In the genomic region with DNA sequence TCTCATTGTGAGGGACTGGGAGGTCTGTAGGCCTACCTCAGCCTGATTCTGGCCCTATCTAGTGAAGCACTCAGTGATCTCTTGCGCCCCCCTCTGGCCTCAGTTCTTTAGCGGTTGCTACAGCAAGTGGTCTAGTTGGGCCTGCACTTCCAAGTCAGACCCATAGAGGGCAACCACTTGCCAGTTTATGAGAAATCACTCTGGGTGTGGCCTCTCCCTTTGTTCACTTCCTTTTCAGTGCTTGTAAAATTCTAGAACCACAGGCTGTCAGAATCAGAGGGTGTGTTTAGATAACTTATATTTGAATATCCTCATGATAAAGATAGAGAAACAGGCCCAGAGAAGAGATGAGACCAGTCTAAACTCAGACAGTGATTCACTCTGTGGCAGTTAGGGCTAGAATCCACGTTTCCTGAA, we compare ENCODE assay signal across 8 cellular contexts.
A peak's percentile ranks its signal among the peaks of the same experiment; 100 is the strongest.
DNase-seq lines count a peak whose midpoint lies in the region; ATAC-seq, FAIRE-seq and TF ChIP-seq lines count a peak whose summit lies in the region.

No MANE protein-coding gene starts in this region.

- H3K79me2 ChIP-seq in endothelial cell of umbilical vein (ENCODE audit: control insufficient read depth, insufficient read depth, low read length) = peaks cover 7% of the 10 kb centered on the region

- no peaks in the 10 kb centered on the region for H3K9me3 ChIP-seq in NT2/D1 (ENCODE audit: insufficient read depth, low read length)
- no peaks in the 10 kb centered on the region for H3K9me3 ChIP-seq in endothelial cell of umbilical vein (replicated peaks; ENCODE audit: control insufficient read depth, insufficient read depth, low read length)
- no peaks in the 10 kb centered on the region for H3K9me3 ChIP-seq in mucosa of descending colon

- CTCF ChIA-PET in endothelial cell of umbilical vein (lab: Charles Lee) = interaction anchor here (1.0 to 1.6 kb wide), 5 partner anchors 78 to 140 kb away, joined by 3 to 15 read pairs (median 6); no protein-coding TSS in a partner anchor

- no peaks in the 10 kb centered on the region for H3K27me3 ChIP-seq in NT2/D1 (ENCODE audit: insufficient read depth, insufficient read length)
- H3K27me3 ChIP-seq in endothelial cell of umbilical vein (ENCODE audit: control insufficient read depth in 2 of 2, insufficient read depth in 2 of 2, low read length in 2 of 2) = no peaks in the 10 kb centered on the region

- TF ChIP-seq CTCF in GM20000 (IDR thresholded peaks at IDR 0.05; ENCODE audit: extremely low read depth, missing control alignments) (peak; percentile 88), endothelial cell of umbilical vein (IDR thresholded peaks at IDR 0.05; ENCODE audit: extremely low read depth in 1 of 2, insufficient read depth in 1 of 2, low read depth in 1 of 2, low read length in 2 of 2) (peak; percentile 88 to 98), mucosa of descending colon (IDR thresholded peaks at IDR 0.05) (peak; percentile 86)

- no peaks in the 10 kb centered on the region for H4K20me1 ChIP-seq in endothelial cell of umbilical vein (replicated peaks; ENCODE audit: control insufficient read depth, extremely low read depth, insufficient read depth, low read length)

- H3K9me1 ChIP-seq in endothelial cell of umbilical vein (replicated peaks; ENCODE audit: control insufficient read depth, extremely low read depth, insufficient read depth, low read length) = no peaks in the 10 kb centered on the region

- intact Hi-C loops in endothelial cell of umbilical vein (cut with micrococcal nuclease) = loop anchor here (1.0 to 5.0 kb wide), 6 partner anchors 72 to 392 kb away; partner anchors contain the start of gene MSN
- intact Hi-C loops in mucosa of descending colon (cut with DNase I, micrococcal nuclease) = loop anchor here in 1 of 2 donors (10.0 kb wide), 1 partner anchor 109 kb away; no protein-coding TSS in a partner anchor

- H3K9ac ChIP-seq in NT2/D1 (ENCODE audit: insufficient read length, low read depth) (no peak overlapping the region), endothelial cell of umbilical vein (replicated peaks; ENCODE audit: extremely low read depth, insufficient read depth, low read length) (peak overlapping the region; percentile 64)

- peak overlapping the region; percentile 31 for H3K4me2 ChIP-seq in endothelial cell of umbilical vein (ENCODE audit: insufficient read depth, low read length)

- FAIRE-seq in endothelial cell of umbilical vein (lab: Jason Lieb, UNC) = peak; percentile 97

- H3K36me3 ChIP-seq in NT2/D1 (ENCODE audit: insufficient read depth, insufficient read length, low read length) = no peaks in the 10 kb centered on the region
- no peaks in the 10 kb centered on the region for H3K36me3 ChIP-seq in endothelial cell of umbilical vein (ENCODE audit: control insufficient read depth in 2 of 2, extremely low read depth in 1 of 2, insufficient read depth in 2 of 2, low read length in 2 of 2)
- no peaks in the 10 kb centered on the region for H3K36me3 ChIP-seq in mucosa of descending colon (ENCODE audit: low read depth)

- peak; percentile 98 for ATAC-seq in mucosa of descending colon

- no peak for TF ChIP-seq POLR2A in endothelial cell of umbilical vein (IDR thresholded peaks at IDR 0.05; ENCODE audit: low read depth, low read length)

- no peak overlapping the region for H3K4me3 ChIP-seq in NT2/D1 (ENCODE audit: insufficient read length, low read depth)
- no peak overlapping the region for H3K4me3 ChIP-seq in endothelial cell of umbilical vein (replicated peaks in 1 of 3; ENCODE audit: insufficient read depth in 1 of 3, low read depth in 1 of 3, low read length in 3 of 3)
- no peak overlapping the region for H3K4me3 ChIP-seq in mucosa of descending colon

- dilution Hi-C loops in endothelial cell of umbilical vein (cut with MboI; ENCODE audit: extremely low pct_ligation_motif_present, low sequenced_read_pairs) = no loop called here

- H3K27ac ChIP-seq in endothelial cell of umbilical vein (ENCODE audit: insufficient read depth, low read depth, low read length) = peak overlapping the region; percentile 92

- DNase-seq in CMK (ENCODE audit: low read depth) (peak; percentile 89), GM20000 (ENCODE audit: low spot score) (peak; percentile 64), HPDE6-E6E7 (ENCODE audit: extremely low spot score) (peak; percentile 57), NT2/D1 (ENCODE audit: low read depth, low spot score) (peak; percentile 93), endothelial cell of umbilical vein (ENCODE audit: low read depth, low spot score) (peak; percentile 90), mucosa of descending colon (peak; percentile 88 to 100 (median 89))
- peak; percentile 85 for DNase-seq in activated CD8-positive, alpha-beta memory T cell treated with anti-CD3 and anti-CD28 coated beads, Interleukin-2, amount 50 U/mL, for 24 hours (ENCODE audit: extremely low read depth)
- DNase-seq in stimulated activated CD8-positive, alpha-beta memory T cell treated with anti-CD3 and anti-CD28 coated beads, Interleukin-4, amount 100 ng/mL, for 1 hour (ENCODE audit: low read depth in 2 of 2, low spot score in 1 of 2) = peak; percentile 80 to 92

- H3K4me1 ChIP-seq in NT2/D1 (ENCODE audit: insufficient read depth, insufficient read length) (no peaks in the 10 kb centered on the region), endothelial cell of umbilical vein (ENCODE audit: control insufficient read depth, extremely low read depth, insufficient read depth, low read length) (peaks cover 28% of the 10 kb centered on the region), mucosa of descending colon (ENCODE audit: low read depth) (peaks cover 2% of the 10 kb centered on the region)

- H2AFZ ChIP-seq in endothelial cell of umbilical vein (ENCODE audit: low read depth, low read length) = no peak overlapping the region

- BruUV-seq in endothelial cell of umbilical vein (replicated peaks; lab: Mats Ljungman, UMichigan) = no TSS peak

- POLR2A ChIA-PET in endothelial cell of umbilical vein (lab: Charles Lee) = no interaction called here

TF ChIP-seq in endothelial cell of umbilical vein, 7 proteins besides CTCF, POLR2A, EP300 and RAD21:
- TF ChIP-seq EZH2 (IDR thresholded peaks at IDR 0.05; ENCODE audit: borderline replicate concordance, low read depth, low read length, severe bottlenecking) (no peak), JUN (IDR thresholded peaks at IDR 0.05; ENCODE audit: borderline replicate concordance, insufficient read depth, insufficient read length, low read depth) (no peak), FOS (IDR thresholded peaks at IDR 0.05; ENCODE audit: borderline replicate concordance, insufficient read depth, low read length) (no peak), POLR2AphosphoS5 (IDR thresholded peaks at IDR 0.05; ENCODE audit: insufficient read depth, low read depth, low read length) (no peak), GATA2 (IDR thresholded peaks at IDR 0.05; ENCODE audit: insufficient read depth, insufficient read length, low read depth, low read length) (no peak), MYC (IDR thresholded peaks at IDR 0.05; ENCODE audit: low read depth, low read length) (no peak)
- TF ChIP-seq, protein P1, sequence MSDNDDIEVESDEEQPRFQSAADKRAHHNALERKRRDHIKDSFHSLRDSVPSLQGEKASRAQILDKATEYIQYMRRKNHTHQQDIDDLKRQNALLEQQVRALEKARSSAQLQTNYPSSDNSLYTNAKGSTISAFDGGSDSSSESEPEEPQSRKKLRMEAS (IDR thresholded peaks at IDR 0.05; ENCODE audit: insufficient read depth, insufficient read length) = no peak
